In genomic region chr12:62259993-62260732, GRCh38 we compare ENCODE assay signal across 8 cellular contexts. TPM values are rescaled to one million over a fixed set of nuclear protein-coding genes. Genes with fewer than 3 reads are reported as not detected.
DNase-seq lines count a peak whose midpoint lies in the region; ATAC-seq and TF ChIP-seq lines count a peak whose summit lies in the region.

USP15 (plus strand) TSS chr12:62260404; CDS start chr12:62260415, 11 bp downstream.

- POLR2A ChIA-PET in PC-9 (lab: Charles Lee; ENCODE audit: unreplicated experiment) = interaction anchor here (0.7 kb wide), 1 partner anchor 207 kb away, joined by 3 read pairs; the partner anchor contains the start of gene MON2

- no peaks in the 10 kb centered on the region for H3K9me3 ChIP-seq in PC-9 (ENCODE audit: insufficient read depth, low read depth)
- no peaks in the 10 kb centered on the region for H3K9me3 ChIP-seq in muscle layer of duodenum (ENCODE audit: control insufficient read depth in 1 of 2, low read length in 2 of 2)

- DNase-seq in DMS53 (lab: John Stamatoyannopoulos, UW) = peak; percentile 99
- peak; percentile 83 to 96 for DNase-seq in PC-9
- DNase-seq in activated T-cell treated with anti-CD3 and anti-CD28 coated beads, Interleukin-2, amount 50 U/mL, for 48 hours = peak; percentile 97 to 98
- DNase-seq in stimulated activated CD8-positive, alpha-beta memory T cell treated with anti-CD3 and anti-CD28 coated beads, Interleukin-7, amount 100 ng/mL, for 4 hours (ENCODE audit: low read depth in 2 of 2) = peak; percentile 92 to 94

- BruUV-seq in PC-9 (replicated peaks; lab: Mats Ljungman, UMichigan) = no TSS peak

- TF ChIP-seq EP300 in Ishikawa (IDR thresholded peaks at IDR 0.05; ENCODE audit: borderline replicate concordance) = peak; percentile 73; the same call in 1 of the 2 replicates

- peak within 1 kb of the TSS; percentile 83 for H3K4me2 ChIP-seq in PC-9

- peaks cover 53% of the 10 kb centered on the region for H3K79me2 ChIP-seq in PC-9 (ENCODE audit: low read depth)

- ATAC-seq in GM21576 (IDR thresholded peaks at IDR 0.05; ENCODE audit: unreplicated experiment) (peak; percentile 71), esophagus mucosa (peak; percentile 97)

- peaks cover 28% of the 10 kb centered on the region for H3K4me1 ChIP-seq in PC-9 (replicated peaks; ENCODE audit: insufficient read depth)
- H3K4me1 ChIP-seq in muscle layer of duodenum (ENCODE audit: control insufficient read depth in 1 of 2, insufficient read depth in 2 of 2, low read length in 2 of 2) = peaks cover 0 to 31% of the 10 kb centered on the region in 2 donors

- no peaks in the 10 kb centered on the region for H3K9me2 ChIP-seq in PC-9 (ENCODE audit: insufficient read depth)

- intact Hi-C loops in PC-9 (cut with micrococcal nuclease; ENCODE audit: unreplicated experiment) = loop anchor here (2.0 to 10.0 kb wide), 2 partner anchors 49 to 205 kb away; partner anchors contain the start of gene MON2

- H3K27ac ChIP-seq in PC-9 (peak within 1 kb of the TSS; percentile 70), muscle layer of duodenum (ENCODE audit: low read length) (peak within 1 kb of the TSS; percentile 99)

- H2AFZ ChIP-seq in PC-9 = peak within 1 kb of the TSS; percentile 93

- peak within 1 kb of the TSS; percentile 100 for H3K4me3 ChIP-seq in PC-9
- H3K4me3 ChIP-seq in muscle layer of duodenum (ENCODE audit: low read depth in 1 of 2, low read length in 2 of 2) = peak within 1 kb of the TSS; percentile 95 to 96

- peak; percentile 57 for TF ChIP-seq CTCF in PC-9 (conservative IDR thresholded peaks at IDR 0.05)

- CTCF ChIA-PET in PC-9 (lab: Charles Lee) = no interaction called here

- TF ChIP-seq RAD21 in Ishikawa (IDR thresholded peaks at IDR 0.05; ENCODE audit: low read depth) = no peak

- H3K36me3 ChIP-seq in PC-9 (ENCODE audit: low read depth) (no peaks in the 10 kb centered on the region), muscle layer of duodenum (ENCODE audit: control insufficient read depth in 1 of 2, insufficient read depth in 2 of 2, low read length in 2 of 2) (no peaks in the 10 kb centered on the region)

- peaks cover 10% of the 10 kb centered on the region for H3F3A ChIP-seq in PC-9 (ENCODE audit: insufficient read depth, low read depth)

- H3K27me3 ChIP-seq in PC-9 (ENCODE audit: insufficient read depth, low read depth) (no peaks in the 10 kb centered on the region), muscle layer of duodenum (ENCODE audit: low read depth, low read length) (no peaks in the 10 kb centered on the region)

- H4K20me1 ChIP-seq in PC-9 (ENCODE audit: insufficient read depth) = peaks cover 15% of the 10 kb centered on the region

TF ChIP-seq in Ishikawa, 13 proteins besides CTCF, POLR2A, EP300 and RAD21:
- TF ChIP-seq, protein P1, sequence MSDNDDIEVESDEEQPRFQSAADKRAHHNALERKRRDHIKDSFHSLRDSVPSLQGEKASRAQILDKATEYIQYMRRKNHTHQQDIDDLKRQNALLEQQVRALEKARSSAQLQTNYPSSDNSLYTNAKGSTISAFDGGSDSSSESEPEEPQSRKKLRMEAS (IDR thresholded peaks at IDR 0.05) = peak; percentile 71
- TF ChIP-seq TCF12 (IDR thresholded peaks at IDR 0.05; ENCODE audit: low read depth) (peak; percentile 31; the same call in 1 of the 2 replicates), NFIC (IDR thresholded peaks at IDR 0.05) (peak; percentile 43; the same call in 1 of the 2 replicates), YY1 (IDR thresholded peaks at IDR 0.05; ENCODE audit: low read depth) (peak; percentile 98), FOXM1 (IDR thresholded peaks at IDR 0.05; ENCODE audit: borderline replicate concordance, low read depth) (no peak; the same call in 1 of the 2 replicates), EGR1 (IDR thresholded peaks at IDR 0.05) (peak; percentile 76), TAF1 (IDR thresholded peaks at IDR 0.05; ENCODE audit: low read depth) (peak; percentile 97), TEAD4 (IDR thresholded peaks at IDR 0.05) (no peak), ZBTB7A (IDR thresholded peaks at IDR 0.05; ENCODE audit: low read depth) (peak; percentile 94), CEBPB (IDR thresholded peaks at IDR 0.05) (no peak), CREB1 (IDR thresholded peaks at IDR 0.05; ENCODE audit: low read depth) (peak; percentile 39; the same call in 1 of the 2 replicates)
- TF ChIP-seq, protein P2, sequence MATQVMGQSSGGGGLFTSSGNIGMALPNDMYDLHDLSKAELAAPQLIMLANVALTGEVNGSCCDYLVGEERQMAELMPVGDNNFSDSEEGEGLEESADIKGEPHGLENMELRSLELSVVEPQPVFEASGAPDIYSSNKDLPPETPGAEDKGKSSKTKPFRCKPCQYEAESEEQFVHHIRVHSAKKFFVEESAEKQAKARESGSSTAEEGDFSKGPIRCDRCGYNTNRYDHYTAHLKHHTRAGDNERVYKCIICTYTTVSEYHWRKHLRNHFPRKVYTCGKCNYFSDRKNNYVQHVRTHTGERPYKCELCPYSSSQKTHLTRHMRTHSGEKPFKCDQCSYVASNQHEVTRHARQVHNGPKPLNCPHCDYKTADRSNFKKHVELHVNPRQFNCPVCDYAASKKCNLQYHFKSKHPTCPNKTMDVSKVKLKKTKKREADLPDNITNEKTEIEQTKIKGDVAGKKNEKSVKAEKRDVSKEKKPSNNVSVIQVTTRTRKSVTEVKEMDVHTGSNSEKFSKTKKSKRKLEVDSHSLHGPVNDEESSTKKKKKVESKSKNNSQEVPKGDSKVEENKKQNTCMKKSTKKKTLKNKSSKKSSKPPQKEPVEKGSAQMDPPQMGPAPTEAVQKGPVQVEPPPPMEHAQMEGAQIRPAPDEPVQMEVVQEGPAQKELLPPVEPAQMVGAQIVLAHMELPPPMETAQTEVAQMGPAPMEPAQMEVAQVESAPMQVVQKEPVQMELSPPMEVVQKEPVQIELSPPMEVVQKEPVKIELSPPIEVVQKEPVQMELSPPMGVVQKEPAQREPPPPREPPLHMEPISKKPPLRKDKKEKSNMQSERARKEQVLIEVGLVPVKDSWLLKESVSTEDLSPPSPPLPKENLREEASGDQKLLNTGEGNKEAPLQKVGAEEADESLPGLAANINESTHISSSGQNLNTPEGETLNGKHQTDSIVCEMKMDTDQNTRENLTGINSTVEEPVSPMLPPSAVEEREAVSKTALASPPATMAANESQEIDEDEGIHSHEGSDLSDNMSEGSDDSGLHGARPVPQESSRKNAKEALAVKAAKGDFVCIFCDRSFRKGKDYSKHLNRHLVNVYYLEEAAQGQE (IDR thresholded peaks at IDR 0.05; ENCODE audit: low read depth) = no peak
- TF ChIP-seq, protein P3, sequence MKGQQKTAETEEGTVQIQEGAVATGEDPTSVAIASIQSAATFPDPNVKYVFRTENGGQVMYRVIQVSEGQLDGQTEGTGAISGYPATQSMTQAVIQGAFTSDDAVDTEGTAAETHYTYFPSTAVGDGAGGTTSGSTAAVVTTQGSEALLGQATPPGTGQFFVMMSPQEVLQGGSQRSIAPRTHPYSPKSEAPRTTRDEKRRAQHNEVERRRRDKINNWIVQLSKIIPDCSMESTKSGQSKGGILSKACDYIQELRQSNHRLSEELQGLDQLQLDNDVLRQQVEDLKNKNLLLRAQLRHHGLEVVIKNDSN (IDR thresholded peaks at IDR 0.05) = 0 out of 2 replicates have a peak, but pooled peaks have one; percentile 14

RNA-seq across cellular contexts. Expression of gene USP15, which starts in this region (rescaled TPM):
- total RNA-seq in PC-9 (2021) (25.0 and 25.8 TPM in 2 replicates), esophagus mucosa (45.1 TPM)

Comparison
In these comparisons a context has a peak if more than half of its experiments do, and no peak if none do; other contexts are left out.
1. Peak in every context shown above with its lines: DNase-seq, ATAC-seq, H3K4me3 ChIP-seq and H3K27ac ChIP-seq.